20 cellular contexts compared by ENCODE assay signal in genomic region chr10:128928231-128928836, GRCh38.
DNase-seq lines count a peak whose midpoint lies in the region; ATAC-seq and TF ChIP-seq lines count a peak whose summit lies in the region.
"Had no signal": no experiment of that assay in that cellular context is flagged by ENCODE, and none has a peak within 500 bp of the region (broad histone marks: within the 10 kb centered on the region; RNA-seq: fewer than 3 reads in every experiment).

No MANE protein-coding gene starts in this region.

- intact Hi-C loops in cardiac septum (cut with DNase I) (loop anchor here (10.0 kb wide), 1 partner anchor 96 kb away; no protein-coding TSS in a partner anchor), left ventricle myocardium superior (cut with micrococcal nuclease) (no loop called here), psoas muscle (cut with DNase I) (no loop called here), aorta (cut with DNase I) (no loop called here)

- DNase-seq in cardiac septum (ENCODE audit: low spot score), result peak; percentile 53
- DNase-seq in left ventricle myocardium superior, result no peak
- no peak for DNase-seq in hepatocyte (ENCODE audit: low spot score)
- DNase-seq in psoas muscle, result no peak
- DNase-seq in aorta, result no peak
- no peak for DNase-seq in DMS 273 (lab: John Stamatoyannopoulos, UW; ENCODE audit: unreplicated experiment)
- DNase-seq in SW 1271 (lab: John Stamatoyannopoulos, UW), result no peak
- DNase-seq: 8988T; BE2C; CD4-positive, alpha-beta T cell; DND-41; NCI-H1436 treated with DMSO at 0.1 percent for 48 hours; NCI-H2029 treated with DMSO at 0.1 percent for 48 hours; NCI-H2171 treated with DMSO at 0.1 percent for 48 hours; NCI-H446 treated with DMSO at 0.1 percent for 48 hours; RPMI8226 had no signal

- H3K27me3 ChIP-seq in hepatocyte, result no peaks in the 10 kb centered on the region
- peaks cover 0 to 45% (median 10%) of the 10 kb centered on the region in 3 donors for H3K27me3 ChIP-seq in psoas muscle (ENCODE audit: insufficient read depth in 3 of 3, low read length in 2 of 3)
- H3K27me3 ChIP-seq in aorta (ENCODE audit: control insufficient read depth in 1 of 2, insufficient read depth in 2 of 2, low read length in 1 of 2), result no peaks in the 10 kb centered on the region
- H3K27me3 ChIP-seq: BE2C, SJSA1 had no signal

- H2AFZ ChIP-seq in hepatocyte, result no peak overlapping the region

- H4K20me1 ChIP-seq in hepatocyte (ENCODE audit: insufficient read depth, poor library complexity, severe bottlenecking), result no peaks in the 10 kb centered on the region

- H3K27ac ChIP-seq in hepatocyte (peak overlapping the region; percentile 89), psoas muscle (peak overlapping the region; percentile 50), aorta (ENCODE audit: low read depth in 1 of 2, low read length in 2 of 2) (no peak overlapping the region)
- H3K27ac ChIP-seq: SJSA1 had no signal

- H3K4me3 ChIP-seq in hepatocyte (no peak overlapping the region), psoas muscle (no peak overlapping the region), aorta (ENCODE audit: low read length in 2 of 2) (no peak overlapping the region)
- H3K4me3 ChIP-seq: K562, SJSA1 had no signal

- peaks cover 14% of the 10 kb centered on the region for H3K4me1 ChIP-seq in hepatocyte (ENCODE audit: insufficient read depth)
- H3K4me1 ChIP-seq in psoas muscle, result no peaks in the 10 kb centered on the region
- no peaks in the 10 kb centered on the region for H3K4me1 ChIP-seq in aorta (ENCODE audit: control insufficient read depth in 1 of 2, insufficient read depth in 2 of 2, low read length in 2 of 2)
- H3K4me1 ChIP-seq: BE2C, SJSA1 had no signal

- no peaks in the 10 kb centered on the region for H3K9me2 ChIP-seq in hepatocyte (replicated peaks; ENCODE audit: insufficient read depth)

- H3K4me2 ChIP-seq in hepatocyte, result no peak overlapping the region

- H3K9me3 ChIP-seq in hepatocyte (ENCODE audit: low read depth) (no peaks in the 10 kb centered on the region), psoas muscle (no peaks in the 10 kb centered on the region), aorta (ENCODE audit: control insufficient read depth, low read length) (no peaks in the 10 kb centered on the region)
- H3K9me3 ChIP-seq: BE2C had no signal

- no peaks in the 10 kb centered on the region for H3K79me2 ChIP-seq in hepatocyte

- ATAC-seq in left ventricle myocardium superior, result no peak
- ATAC-seq in psoas muscle, result peak in 1 of 4 donors; percentile 19
- ATAC-seq in aorta (ENCODE audit: low FRiP score), result peak; percentile 24
- no peak for ATAC-seq in HG03159 (IDR thresholded peaks at IDR 0.05; ENCODE audit: unreplicated experiment)
- ATAC-seq: HCT116, K562 had no signal

- TF ChIP-seq CTCF in hepatocyte (IDR thresholded peaks at IDR 0.05; ENCODE audit: poor library complexity) (no peak), psoas muscle (IDR thresholded peaks at IDR 0.05) (no peak)

- H3K36me3 ChIP-seq in hepatocyte (replicated peaks; ENCODE audit: insufficient read depth, low read depth) (no peaks in the 10 kb centered on the region), psoas muscle (ENCODE audit: insufficient read depth in 1 of 2, low read depth in 1 of 2) (no peaks in the 10 kb centered on the region), aorta (ENCODE audit: control insufficient read depth in 1 of 2, insufficient read depth in 2 of 2, low read length in 1 of 2) (no peaks in the 10 kb centered on the region)
- H3K36me3 ChIP-seq: BE2C, SJSA1 had no signal

- 97% methylated on average over 32 of the region's 33 CpGs for WGBS in hepatocyte (ENCODE audit: low lambda C conversion rate, missing lambda C conversion rate)
- 42 to 52% (median 43%) methylated on average over 33 of the region's 33 CpGs for WGBS in psoas muscle, 3 donors
- WGBS in aorta, 2 donors, result 90 to 91% methylated on average over 33 of the region's 33 CpGs

Comparison
In these comparisons a context has a peak if more than half of its experiments do, and no peak if none do; other contexts are left out.
1. H3K27ac ChIP-seq: peak in hepatocyte (single experiment) and psoas muscle (single experiment); none in aorta (0 of 2).